ENCODE assay signal across 9 cellular contexts in genomic region chr11:34214961-34215805, GRCh38.
DNase-seq lines count a peak whose midpoint lies in the region; ATAC-seq and TF ChIP-seq lines count a peak whose summit lies in the region.
"Had no signal": no experiment of that assay in that cellular context is flagged by ENCODE, and none has a peak within 500 bp of the region (broad histone marks: within the 10 kb centered on the region; RNA-seq: fewer than 3 reads in every experiment).

No MANE protein-coding gene starts in this region.

- H3K27ac ChIP-seq in neuronal stem cell (replicated peaks; ENCODE audit: low read length) = no peak overlapping the region

- H3K4ac ChIP-seq in neuronal stem cell (ENCODE audit: low read length) = no peak overlapping the region

- no peaks in the 10 kb centered on the region for H3K27me3 ChIP-seq in neuronal stem cell (ENCODE audit: control insufficient read depth in 3 of 3, insufficient read depth in 3 of 3, low read depth in 1 of 3, low read length in 3 of 3)

- H2BK15ac ChIP-seq in neuronal stem cell (ENCODE audit: low read length) = no peak overlapping the region

- no peaks in the 10 kb centered on the region for H3K36me3 Mint-ChIP-seq in activated T-cell treated with anti-CD3 and anti-CD28 coated beads, Interleukin-2, amount 50 U/mL, for 4 hours (ENCODE audit: insufficient read depth)
- H3K36me3 Mint-ChIP-seq in mesothelial cell of epicardium = no peaks in the 10 kb centered on the region

- H2BK120ac ChIP-seq in neuronal stem cell (ENCODE audit: low read depth, low read length) = no peak overlapping the region

- H3K9me3 ChIP-seq in neuronal stem cell (replicated peaks in 1 of 2; ENCODE audit: control insufficient read depth in 2 of 2, insufficient read depth in 1 of 2, low read depth in 1 of 2, low read length in 2 of 2) = no peaks in the 10 kb centered on the region

- H4K91ac ChIP-seq in neuronal stem cell (ENCODE audit: low read depth, low read length, poor library complexity) = no peak overlapping the region

- peak overlapping the region; percentile 17 for H3K9ac ChIP-seq in neuronal stem cell (ENCODE audit: low read depth, low read length, poor library complexity)

- no peak overlapping the region for H3K4me3 Mint-ChIP-seq in activated T-cell treated with anti-CD3 and anti-CD28 coated beads, Interleukin-2, amount 50 U/mL, for 4 hours
- no peak overlapping the region for H3K4me3 Mint-ChIP-seq in mesothelial cell of epicardium

- no peaks in the 10 kb centered on the region for H3K79me1 ChIP-seq in neuronal stem cell (ENCODE audit: low read depth, low read length)

- ATAC-seq in HG03354 (IDR thresholded peaks at IDR 0.05; ENCODE audit: poor library complexity, severe bottlenecking, unreplicated experiment) = peak; percentile 63
- peak; percentile 98 to 99 for ATAC-seq in activated T-cell treated with anti-CD3 and anti-CD28 coated beads, Interleukin-2, amount 50 U/mL, for 4 hours

- DNase-seq in AG10803 (ENCODE audit: low read depth) (peak; percentile 46), neuronal stem cell (ENCODE audit: low spot score) (no peak), SKM-1 (lab: John Stamatoyannopoulos, UW; ENCODE audit: unreplicated experiment) (no peak), RPMI8226 (no peak), mesothelial cell of epicardium (ENCODE audit: low spot score in 2 of 2, unreplicated experiment in 2 of 2) (no peak), hepatic stellate cell (ENCODE audit: low spot score) (no peak)
- peak; percentile 54 for DNase-seq in activated T-cell treated with anti-CD3 and anti-CD28 coated beads, Interleukin-2, amount 50 U/mL, for 4 hours
- DNase-seq: DND-41 had no signal

- H3K4me2 ChIP-seq in neuronal stem cell (ENCODE audit: insufficient read depth, low read length, poor library complexity, severe bottlenecking) = no peak overlapping the region

- H3K9me3 Mint-ChIP-seq in activated T-cell treated with anti-CD3 and anti-CD28 coated beads, Interleukin-2, amount 50 U/mL, for 4 hours = no peaks in the 10 kb centered on the region
- H3K9me3 Mint-ChIP-seq in mesothelial cell of epicardium = no peaks in the 10 kb centered on the region

- H2BK5ac ChIP-seq in neuronal stem cell (ENCODE audit: low read length) = no peak overlapping the region

- H3K36me3 ChIP-seq in neuronal stem cell (replicated peaks in 1 of 2; ENCODE audit: control insufficient read depth in 2 of 2, insufficient read depth in 2 of 2, low read length in 2 of 2) = no peaks in the 10 kb centered on the region

- peaks cover 3 to 14% of the 10 kb centered on the region in 2 donors for H3K4me1 ChIP-seq in neuronal stem cell (ENCODE audit: control insufficient read depth in 2 of 2, insufficient read depth in 1 of 2, low read depth in 1 of 2, low read length in 2 of 2)

- H3K18ac ChIP-seq in neuronal stem cell (ENCODE audit: low read length) = peak overlapping the region; percentile 67

- peak overlapping the region; percentile 0 for H3K14ac ChIP-seq in neuronal stem cell (ENCODE audit: low read length)

- peaks cover 12% of the 10 kb centered on the region for H3K4me1 Mint-ChIP-seq in activated T-cell treated with anti-CD3 and anti-CD28 coated beads, Interleukin-2, amount 50 U/mL, for 4 hours (ENCODE audit: low read depth)
- H3K4me1 Mint-ChIP-seq in mesothelial cell of epicardium = no peaks in the 10 kb centered on the region

- no peak overlapping the region for H3K27ac Mint-ChIP-seq in mesothelial cell of epicardium

- no peaks in the 10 kb centered on the region for H3K27me3 Mint-ChIP-seq in activated T-cell treated with anti-CD3 and anti-CD28 coated beads, Interleukin-2, amount 50 U/mL, for 4 hours (ENCODE audit: low read depth)
- no peaks in the 10 kb centered on the region for H3K27me3 Mint-ChIP-seq in mesothelial cell of epicardium (ENCODE audit: low read depth)

- H4K8ac ChIP-seq in neuronal stem cell (ENCODE audit: low read depth, low read length) = no peak overlapping the region

- H3K4me3 ChIP-seq in AG10803 (ENCODE audit: low read length) = no peak overlapping the region
- H3K4me3 ChIP-seq in neuronal stem cell (ENCODE audit: low read length in 2 of 2) = peak overlapping the region in 1 of 2 donors; percentile 53

- no peak overlapping the region for H2AFZ ChIP-seq in neuronal stem cell (ENCODE audit: low read length)

- WGBS in neuronal stem cell (ENCODE audit: extremely low coverage in 2 of 2, insufficient read length in 2 of 2, insufficient replicate concordance in 1 of 2), 2 donors = no CpG with 5 or more reads among the region's 5 CpGs

- H2AK5ac ChIP-seq in neuronal stem cell (ENCODE audit: low read depth, low read length) = no peak overlapping the region

- no peak overlapping the region for H2BK12ac ChIP-seq in neuronal stem cell (ENCODE audit: low read length)

- TF ChIP-seq CTCF in AG10803 (conservative IDR thresholded peaks at IDR 0.05; ENCODE audit: low read length) (no peak), mesothelial cell of epicardium (IDR thresholded peaks at IDR 0.05; ENCODE audit: unreplicated experiment) (no peak)

- H3K23ac ChIP-seq in neuronal stem cell (ENCODE audit: low read depth, low read length, poor library complexity) = no peak overlapping the region

Comparison
In these comparisons a context has a peak if more than half of its experiments do, and no peak if none do; other contexts are left out.
1. DNase-seq: peak in AG10803 (single experiment) and activated T-cell treated with anti-CD3 and anti-CD28 coated beads, Interleukin-2, amount 50 U/mL, for 4 hours (single experiment); none in neuronal stem cell (single experiment), SKM-1 (single experiment), RPMI8226 (single experiment), mesothelial cell of epicardium (0 of 2) and hepatic stellate cell (single experiment).